In the genomic region with DNA sequence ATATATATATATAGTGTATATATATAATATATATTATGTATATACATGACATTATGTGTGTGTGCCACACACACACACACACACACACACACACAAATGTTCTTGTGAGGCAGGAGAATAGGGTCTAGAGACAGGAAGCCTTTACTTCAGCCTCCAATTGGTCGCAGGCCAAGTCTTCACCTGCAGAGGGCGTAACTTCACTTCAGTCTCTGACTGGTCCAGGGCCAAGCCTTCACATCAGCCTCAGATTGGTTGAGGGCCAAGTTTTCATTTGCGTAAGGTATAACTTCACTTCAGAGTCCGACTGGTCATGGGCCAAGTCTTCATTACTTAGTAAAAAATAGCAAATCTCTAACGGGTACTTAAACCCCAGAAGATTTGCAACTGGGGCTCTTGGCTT, we compare ENCODE assay signal across 8 cellular contexts. TPM values are rescaled to one million over a fixed set of nuclear protein-coding genes. Genes with fewer than 3 reads are reported as not detected.
DNase-seq lines count a peak whose midpoint lies in the region; ATAC-seq, FAIRE-seq and TF ChIP-seq lines count a peak whose summit lies in the region.

No MANE protein-coding gene starts in this region.

- no peak for TF ChIP-seq POLR2A in K562 (conservative IDR thresholded peaks at IDR 0.05)

- WGBS in K562 (ENCODE audit: insufficient coverage, low coverage, missing lambda C conversion rate): 9% methylated on average over 5 of the region's 5 CpGs

- no peaks in the 10 kb centered on the region for H3K36me3 ChIP-seq in OCI-LY3 (replicated peaks; ENCODE audit: low read depth, low read length)
- no peaks in the 10 kb centered on the region for H3K36me3 ChIP-seq in K562 (ENCODE audit: control insufficient read depth, insufficient read depth, low read length)

- intact Hi-C loops in K562 (cut with micrococcal nuclease): no loop called here

- H3K4me3 ChIP-seq in OCI-LY3 (ENCODE audit: low read length) (no peak overlapping the region), K562 (no peak overlapping the region)

- H2AFZ ChIP-seq in OCI-LY3 (ENCODE audit: low read depth, low read length) (no peak overlapping the region), K562 (ENCODE audit: low read depth, low read length) (no peak overlapping the region)

- in situ Hi-C loops in K562 (cut with MboI): no loop called here

- H3K27me3 ChIP-seq in OCI-LY3 (ENCODE audit: low read depth, low read length) (no peaks in the 10 kb centered on the region), K562 (ENCODE audit: control insufficient read depth in 2 of 2, insufficient read depth in 2 of 2, low read length in 2 of 2) (peaks cover 0 to 3% of the 10 kb centered on the region in 2 experiments; a peak in 2 of 5 replicates)

- peak; percentile 45 for TF ChIP-seq CTCF in GM12873 (IDR thresholded peaks at IDR 0.05; ENCODE audit: insufficient read depth, low read depth, low read length, missing control alignments)
- TF ChIP-seq CTCF in OCI-LY3 (IDR thresholded peaks at IDR 0.05; ENCODE audit: low read depth, low read length): peak; percentile 47
- peak; percentile 58 to 71 (median 67); a peak in 5 of 6 replicates for TF ChIP-seq CTCF in K562 (IDR thresholded peaks at IDR 0.05 in 2 of 3, conservative IDR thresholded peaks at IDR 0.05 in 1 of 3; ENCODE audit: insufficient read depth in 2 of 3, low read depth in 1 of 3, low read length in 3 of 3)

- peak in 2 of 4 experiments; percentile 53 to 70 for DNase-seq in K562 (ENCODE audit: extremely low read depth in 1 of 4, low spot score in 3 of 4)
- DNase-seq in stimulated activated CD4-positive, alpha-beta T cell treated with anti-CD3 and anti-CD28 coated beads, Interleukin-12 subunit alpha, Interleukin-12 subunit beta, amount 100 ng/mL, for 48 hours (ENCODE audit: low read depth in 2 of 3, low spot score in 1 of 3): peak in 2 of 3 donors; percentile 10 to 50
- no peak for DNase-seq in SW 1271 (lab: John Stamatoyannopoulos, UW)

- TF ChIP-seq EP300 in K562 (IDR thresholded peaks at IDR 0.05; ENCODE audit: low read length): no peak

- H3K79me2 ChIP-seq in OCI-LY3 (ENCODE audit: low read length) (no peaks in the 10 kb centered on the region), K562 (ENCODE audit: control insufficient read depth, insufficient read depth, low read length) (no peaks in the 10 kb centered on the region)

- TF ChIP-seq RAD21 in K562 (CRISPR knock-in tag; conservative IDR thresholded peaks at IDR 0.05 in 1 of 2, IDR thresholded peaks at IDR 0.05 in 1 of 2): peak in 1 of 2 experiments; percentile 59; a peak in 2 of 4 replicates

- H3K9me3 ChIP-seq in OCI-LY3 (ENCODE audit: insufficient read depth, low read length) (no peaks in the 10 kb centered on the region), K562 (replicated peaks; ENCODE audit: control insufficient read depth, insufficient read depth, low read depth, low read length) (no peaks in the 10 kb centered on the region)

- POLR2A ChIA-PET in K562 (lab: Yijun Ruan, JAX): interaction anchor here (1.0 to 1.5 kb wide), 2 partner anchors 10 to 15 kb away, joined by 3 to 4 read pairs; no protein-coding TSS in a partner anchor

- no peaks in the 10 kb centered on the region for H3K9me1 ChIP-seq in K562 (ENCODE audit: control insufficient read depth, insufficient read depth, low read length)

- CTCF ChIA-PET in K562 (lab: Yijun Ruan, JAX; ENCODE audit: low intra/inter-chr PET ratio): no interaction called here

- H3K4me1 ChIP-seq in OCI-LY3 (ENCODE audit: low read length) (no peaks in the 10 kb centered on the region), K562 (replicated peaks in 1 of 2; ENCODE audit: control insufficient read depth in 2 of 2, insufficient read depth in 2 of 2, low read length in 2 of 2) (no peaks in the 10 kb centered on the region)

- H3K9ac ChIP-seq in OCI-LY3 (ENCODE audit: low read length) (no peak overlapping the region), K562 (ENCODE audit: insufficient read depth in 1 of 2, low read depth in 2 of 2, low read length in 2 of 2) (no peak overlapping the region)

- FAIRE-seq in K562 (lab: Jason Lieb, UNC): peak; percentile 78

- H4K20me1 ChIP-seq in OCI-LY3 (ENCODE audit: insufficient read depth, low read length) (no peaks in the 10 kb centered on the region), K562 (replicated peaks; ENCODE audit: control insufficient read depth, insufficient read depth, low read length) (no peaks in the 10 kb centered on the region)

- ATAC-seq in K562 (peak; percentile 97), GM21528 (IDR thresholded peaks at IDR 0.05; ENCODE audit: low FRiP score, unreplicated experiment) (no peak), GM19467 (IDR thresholded peaks at IDR 0.05; ENCODE audit: unreplicated experiment) (no peak), HG03432 (IDR thresholded peaks at IDR 0.05; ENCODE audit: unreplicated experiment) (no peak)

- peak overlapping the region; percentile 15; the same call in 1 of the 2 replicates for H3K4me2 ChIP-seq in OCI-LY3 (ENCODE audit: low read length)
- H3K4me2 ChIP-seq in K562 (ENCODE audit: insufficient read depth, low read length): no peak overlapping the region

- no TSS peak for BruUV-seq in K562 (replicated peaks; lab: Mats Ljungman, UMichigan)

- H3K27ac ChIP-seq in OCI-LY3 (ENCODE audit: low read length) (no peak overlapping the region), K562 (ENCODE audit: extremely low read depth, low read depth, low read length) (no peak overlapping the region)

TF ChIP-seq in K562, 482 proteins besides CTCF, POLR2A, EP300 and RAD21:
- TF ChIP-seq MIER1 (IDR thresholded peaks at IDR 0.05; ENCODE audit: low read depth): no peak
- TF ChIP-seq, protein P1, sequence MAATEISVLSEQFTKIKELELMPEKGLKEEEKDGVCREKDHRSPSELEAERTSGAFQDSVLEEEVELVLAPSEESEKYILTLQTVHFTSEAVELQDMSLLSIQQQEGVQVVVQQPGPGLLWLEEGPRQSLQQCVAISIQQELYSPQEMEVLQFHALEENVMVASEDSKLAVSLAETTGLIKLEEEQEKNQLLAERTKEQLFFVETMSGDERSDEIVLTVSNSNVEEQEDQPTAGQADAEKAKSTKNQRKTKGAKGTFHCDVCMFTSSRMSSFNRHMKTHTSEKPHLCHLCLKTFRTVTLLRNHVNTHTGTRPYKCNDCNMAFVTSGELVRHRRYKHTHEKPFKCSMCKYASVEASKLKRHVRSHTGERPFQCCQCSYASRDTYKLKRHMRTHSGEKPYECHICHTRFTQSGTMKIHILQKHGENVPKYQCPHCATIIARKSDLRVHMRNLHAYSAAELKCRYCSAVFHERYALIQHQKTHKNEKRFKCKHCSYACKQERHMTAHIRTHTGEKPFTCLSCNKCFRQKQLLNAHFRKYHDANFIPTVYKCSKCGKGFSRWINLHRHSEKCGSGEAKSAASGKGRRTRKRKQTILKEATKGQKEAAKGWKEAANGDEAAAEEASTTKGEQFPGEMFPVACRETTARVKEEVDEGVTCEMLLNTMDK (IDR thresholded peaks at IDR 0.05; ENCODE audit: borderline replicate concordance, insufficient read depth, low read depth, low read length, poor library complexity, severe bottlenecking): peak; percentile 50
- TF ChIP-seq SMC3 (conservative IDR thresholded peaks at IDR 0.05; ENCODE audit: insufficient read depth, low read depth, low read length): 0 out of 2 replicates have a peak, but pooled peaks have one; percentile 16
- no peak for TF ChIP-seq SNIP1 (IDR thresholded peaks at IDR 0.05; ENCODE audit: low read depth)
- 0 out of 4 replicates have a peak, but pooled peaks of 1 of the 2 experiments have one; percentile 22 for TF ChIP-seq RCOR1 (IDR thresholded peaks at IDR 0.05; ENCODE audit: borderline replicate concordance in 1 of 2, low read depth in 2 of 2, low read length in 2 of 2)
- peak; percentile 63 for TF ChIP-seq NFIC (IDR thresholded peaks at IDR 0.05)
TF ChIP-seq in K562: peak in this region for 4.

RNA-seq across cellular contexts. Expression of a gene that starts 13.2 kb away (rescaled TPM):
- 206 and 321 TPM in 2 replicates for total RNA-seq in K562 (2011; cell fraction: chromatin; rRNA removed; ENCODE audit: low replicate concordance)
- total RNA-seq in K562 (2011; cell fraction: nucleolus; rRNA removed): 84.7 and 132 TPM in 2 replicates
- 158 and 161 TPM in 2 replicates for total RNA-seq in K562 (2011; cell fraction: nucleoplasm; rRNA removed)
- total RNA-seq in K562 (2014; rRNA removed) (77.3 and 91.8 TPM in 2 replicates), K562 (2014; rRNA removed; fragmentation: Illumina TruSeq; extraction: Trizol) (103 and 104 TPM in 2 replicates), K562 (2015; rRNA removed; fragmentation: Illumina TruSeq; extraction: Trizol) (117 and 132 TPM in 2 replicates), K562 (2021) (66.5 and 71.3 TPM in 2 replicates)
- polyA plus RNA-seq in K562 (2011; rRNA removed) (182 and 190 TPM in 2 replicates), K562 (2014; fragmentation: Illumina TruSeq; extraction: Trizol) (95.7 and 116 TPM in 2 replicates), K562 (2014; fragmentation: Nextera tagmentation; extraction: Ambion mirVana) (10 to 100 TPM; 30.9 to 87.7 TPM), K562 (2014; rRNA removed) (102 and 112 TPM in 2 replicates)
- polyA plus RNA-seq in K562 (2011; cell fraction: cytosol; rRNA removed): 136 and 147 TPM in 2 replicates
- polyA plus RNA-seq in K562 (2011; cell fraction: nucleus; rRNA removed): 310 and 371 TPM in 2 replicates
- 59.1 and 62.0 TPM in 2 replicates for polyA plus RNA-seq in K562 (2012)
- polyA minus RNA-seq in K562 (2011; rRNA and poly(A)+ RNA removed): 230 and 264 TPM in 2 replicates
- 110 and 118 TPM in 2 replicates for polyA minus RNA-seq in K562 (2011; cell fraction: cytosol; rRNA and poly(A)+ RNA removed)
- polyA minus RNA-seq in K562 (2011; cell fraction: nucleus; rRNA and poly(A)+ RNA removed): 170 and 288 TPM in 2 replicates

RNA-seq across cellular contexts. Expression of a gene that starts 30.1 kb away (rescaled TPM):
- not detected in 2 replicates for total RNA-seq in K562 (2011; cell fraction: chromatin; rRNA removed; ENCODE audit: low replicate concordance)
- total RNA-seq in K562 (2011; cell fraction: nucleolus; rRNA removed): not detected in 2 replicates
- not detected in 2 replicates for total RNA-seq in K562 (2011; cell fraction: nucleoplasm; rRNA removed)
- total RNA-seq in K562 (2014; rRNA removed) (not detected in 2 replicates), K562 (2014; rRNA removed; fragmentation: Illumina TruSeq; extraction: Trizol) (not detected in 2 replicates), K562 (2015; rRNA removed; fragmentation: Illumina TruSeq; extraction: Trizol) (not detected in 2 replicates), K562 (2021) (not detected in 2 replicates)
- polyA plus RNA-seq in K562 (2011; rRNA removed) (not detected in 2 replicates), K562 (2014; fragmentation: Illumina TruSeq; extraction: Trizol) (not detected in 2 replicates), K562 (2014; fragmentation: Nextera tagmentation; extraction: Ambion mirVana) (not detected), K562 (2014; rRNA removed) (not detected in 2 replicates)
- not detected in 2 replicates for polyA plus RNA-seq in K562 (2011; cell fraction: cytosol; rRNA removed)
- polyA plus RNA-seq in K562 (2011; cell fraction: nucleus; rRNA removed): not detected in 2 replicates
- not detected in 2 replicates for polyA plus RNA-seq in K562 (2012)
- not detected in 2 replicates for polyA minus RNA-seq in K562 (2011; rRNA and poly(A)+ RNA removed)
- not detected in 2 replicates for polyA minus RNA-seq in K562 (2011; cell fraction: cytosol; rRNA and poly(A)+ RNA removed)
- not detected in 2 replicates for polyA minus RNA-seq in K562 (2011; cell fraction: nucleus; rRNA and poly(A)+ RNA removed)

Comparison
In these comparisons a context has a peak if more than half of its experiments do, and no peak if none do; other contexts are left out.
1. DNase-seq: peak in stimulated activated CD4-positive, alpha-beta T cell treated with anti-CD3 and anti-CD28 coated beads, Interleukin-12 subunit alpha, Interleukin-12 subunit beta, amount 100 ng/mL, for 48 hours (2 of 3); none in SW 1271 (0 of 2).
2. Peak in every context shown above with its lines, with median percentiles within 50 percentile points of each other: CTCF ChIP-seq.